ENCODE assay signal across 8 cellular contexts in genomic region chr11:63670738-63671321, GRCh38. TPM values are rescaled to one million over a fixed set of nuclear protein-coding genes. Genes with fewer than 3 reads are reported as not detected.
DNase-seq lines count a peak whose midpoint lies in the region; ATAC-seq and TF ChIP-seq lines count a peak whose summit lies in the region.

No MANE protein-coding gene starts in this region.

- peaks cover 0 to 11% of the 10 kb centered on the region in 2 donors for H3K36me3 Mint-ChIP-seq in CD4-positive, alpha-beta memory T cell

- peak overlapping the region; percentile 79 for H3K27ac ChIP-seq in CD4-positive, alpha-beta memory T cell (ENCODE audit: low read depth, low read length)
- peak overlapping the region; percentile 87 to 99 (median 97) for H3K27ac ChIP-seq in adrenal gland

- H3K4me1 ChIP-seq in CD4-positive, alpha-beta memory T cell (ENCODE audit: insufficient read depth, low read length): peaks cover 43% of the 10 kb centered on the region
- H3K4me1 ChIP-seq in adrenal gland (replicated peaks in 1 of 2): peaks cover 16 to 41% of the 10 kb centered on the region in 2 donors

- intact Hi-C loops in CD4-positive, alpha-beta memory T cell (cut with micrococcal nuclease): loop anchor here (1.0 kb wide), 3 partner anchors 10 to 67 kb away; partner anchors contain the start of genes PLAAT3 and RTN3
- intact Hi-C loops in adrenal gland (cut with DNase I) (no loop called here), left cardiac atrium (cut with DNase I) (loop anchor here in 1 of 2 donors (10.0 kb wide), 1 partner anchor 64 kb away; no protein-coding TSS in a partner anchor)

- peak overlapping the region; percentile 55 to 91 for H3K4me3 ChIP-seq in CD4-positive, alpha-beta memory T cell (ENCODE audit: low read length in 2 of 2)
- peak overlapping the region; percentile 50 to 100 (median 65) for H3K4me3 ChIP-seq in adrenal gland

- peak in 2 of 6 experiments; percentile 22 to 39 for TF ChIP-seq CTCF in adrenal gland (IDR thresholded peaks at IDR 0.05)

- H3K4me3 Mint-ChIP-seq in CD4-positive, alpha-beta memory T cell: peak overlapping the region; percentile 83 to 91 (median 86)

- ATAC-seq in GM19035 (IDR thresholded peaks at IDR 0.05; ENCODE audit: unreplicated experiment) (peak; percentile 43), HG03432 (IDR thresholded peaks at IDR 0.05; ENCODE audit: unreplicated experiment) (peak; percentile 43), left cardiac atrium (peak; percentile 74 to 77)

- 0 to 1% (median 0%) methylated on average over 3 to 54 of the region's 54 CpGs for WGBS in adrenal gland, 4 donors

- H3K27ac Mint-ChIP-seq in CD4-positive, alpha-beta memory T cell: peak overlapping the region; percentile 77 to 93 (median 87)

- in situ Hi-C loops in KBM-7 (cut with MboI; ENCODE audit: low pct_unique_long_range_greater_than_20kb, low sequenced_read_pairs): no loop called here

- H3K27me3 Mint-ChIP-seq in CD4-positive, alpha-beta memory T cell: no peaks in the 10 kb centered on the region

- H3K36me3 ChIP-seq in CD4-positive, alpha-beta memory T cell (ENCODE audit: insufficient read depth, low read length): no peaks in the 10 kb centered on the region
- no peaks in the 10 kb centered on the region for H3K36me3 ChIP-seq in adrenal gland (replicated peaks in 1 of 2)

- no peaks in the 10 kb centered on the region for H3K27me3 ChIP-seq in CD4-positive, alpha-beta memory T cell (ENCODE audit: insufficient read depth, low read length)
- no peaks in the 10 kb centered on the region for H3K27me3 ChIP-seq in adrenal gland

- peaks cover 21 to 46% (median 29%) of the 10 kb centered on the region in 4 donors for H3K4me1 Mint-ChIP-seq in CD4-positive, alpha-beta memory T cell

- POLR2A ChIA-PET in CD4-positive, alpha-beta memory T cell (lab: Charles Lee; ENCODE audit: partially characterized antibody): interaction anchor here (0.7 to 4.2 kb wide), 6 partner anchors 10 to 192 kb away, joined by 3 to 44 read pairs (median 4); partner anchors contain the start of genes MARK2, RTN3 and ZFTA

- DNase-seq in CD4-positive, alpha-beta memory T cell: peak in 4 of 5 donors; percentile 11 to 24 (median 18)
- DNase-seq in RPMI8226: peak; percentile 77
- peak; percentile 48 to 68 (median 62) for DNase-seq in adrenal gland
- peak; percentile 58 for DNase-seq in left cardiac atrium
- DNase-seq in pons (ENCODE audit: low spot score): peak; percentile 74
- DNase-seq in KBM-7: no peak

- H3K9me3 ChIP-seq in CD4-positive, alpha-beta memory T cell (ENCODE audit: control insufficient read depth in 1 of 2, low read length in 2 of 2): no peaks in the 10 kb centered on the region
- no peaks in the 10 kb centered on the region for H3K9me3 ChIP-seq in adrenal gland (replicated peaks in 1 of 3)

- CTCF ChIA-PET in CD4-positive, alpha-beta memory T cell (lab: Charles Lee; ENCODE audit: partially characterized antibody): interaction anchor here (0.5 to 4.8 kb wide), 9 partner anchors 10 to 178 kb away, joined by 3 to 52 read pairs (median 5); partner anchors contain the start of genes RTN3 and ZFTA

- H3K9me3 Mint-ChIP-seq in CD4-positive, alpha-beta memory T cell: no peaks in the 10 kb centered on the region

- TF ChIP-seq POLR2A in adrenal gland (IDR thresholded peaks at IDR 0.05): no peak

RNA-seq across cellular contexts. Expression of gene ATL3, which starts 0.3 kb away (rescaled TPM):
- total RNA-seq in CD4-positive, alpha-beta memory T cell: 10 to 100 TPM; 40.4 to 43.3 TPM
- 10 to 100 TPM; 22.2 to 29.3 TPM for polyA plus RNA-seq in CD4-positive, alpha-beta memory T cell
- total RNA-seq in adrenal gland: 100 to 1,000 TPM in 1 of 8 donors, 10 to 100 TPM in 7; 52.3 to 110 (median 75.7) TPM
- polyA plus RNA-seq in adrenal gland: 10 to 100 TPM; 12.3 to 33.6 (median 13.3) TPM
- total RNA-seq in left cardiac atrium: 10 to 100 TPM; 31.4 to 36.2 TPM

RNA-seq across cellular contexts. Expression of gene RTN3, which starts 10.5 kb away (rescaled TPM):
- 10 to 100 TPM; 41.7 to 41.8 TPM for total RNA-seq in CD4-positive, alpha-beta memory T cell
- 10 to 100 TPM; 43.9 to 72.9 TPM for polyA plus RNA-seq in CD4-positive, alpha-beta memory T cell
- total RNA-seq in adrenal gland (100 to 1,000 TPM in 4 of 8 donors, 10 to 100 TPM in 4; 76.7 to 174 (median 106) TPM), left cardiac atrium (10 to 100 TPM; 71.9 to 92.5 TPM)
- 100 to 1,000 TPM in 1 of 3 donors, 10 to 100 TPM in 2; 42.5 to 117 (median 83.2) TPM for polyA plus RNA-seq in adrenal gland

RNA-seq across cellular contexts. Expression of gene PLAAT3, which starts 56.6 kb away (rescaled TPM):
- 1 to 10 TPM; 3.6 to 4.7 TPM for total RNA-seq in CD4-positive, alpha-beta memory T cell
- polyA plus RNA-seq in CD4-positive, alpha-beta memory T cell: 1 to 10 TPM; 7.4 to 9.2 TPM
- total RNA-seq in adrenal gland: 10 to 100 TPM; 31.8 to 79.7 (median 59.7) TPM
- 100 to 1,000 TPM in 1 of 3 donors, 10 to 100 TPM in 2; 34.8 to 138 (median 41.1) TPM for polyA plus RNA-seq in adrenal gland
- 100 to 1,000 TPM; 156 to 173 TPM for total RNA-seq in left cardiac atrium

Comparison
In these comparisons a context has a peak if more than half of its experiments do, and no peak if none do; other contexts are left out.
1. RNA of gene PLAAT3, which starts 56.6 kb away (total RNA-seq): 156 to 173 TPM in left cardiac atrium and 31.8 to 79.7 TPM in adrenal gland; 3.6 to 4.7 TPM in CD4-positive, alpha-beta memory T cell; every median in the first group is over 4 times any median in the second.
2. Peak in every context shown above with its lines, with median percentiles within 50 percentile points of each other: ATAC-seq.